ENCODE assay signal across 10 cellular contexts in genomic region chr7:148964510-148965267, GRCh38.
DNase-seq lines count a peak whose midpoint lies in the region; ATAC-seq and TF ChIP-seq lines count a peak whose summit lies in the region.
"Had no signal": no experiment of that assay in that cellular context is flagged by ENCODE, and none has a peak within 500 bp of the region (broad histone marks: within the 10 kb centered on the region; RNA-seq: fewer than 3 reads in every experiment).

No MANE protein-coding gene starts in this region.

- no peak for ATAC-seq in GM21619 (IDR thresholded peaks at IDR 0.05; ENCODE audit: unreplicated experiment)

- H3K79me2 ChIP-seq in parathyroid adenoma = no peaks in the 10 kb centered on the region

- peaks cover 6 to 10% of the 10 kb centered on the region in 2 donors for H3K4me1 ChIP-seq in duodenal mucosa (ENCODE audit: control insufficient read depth in 1 of 2, insufficient read depth in 2 of 2, low read length in 2 of 2)
- H3K4me1 ChIP-seq in parathyroid adenoma = no peaks in the 10 kb centered on the region
- H3K4me1 ChIP-seq in effector memory CD4-positive, alpha-beta T cell (ENCODE audit: control insufficient read depth, insufficient read depth, low read length, poor library complexity, severe bottlenecking) = peaks cover 9% of the 10 kb centered on the region

- H2AFZ ChIP-seq in parathyroid adenoma = peak overlapping the region; percentile 47

- H3K4me3 ChIP-seq in duodenal mucosa (ENCODE audit: low read depth in 1 of 2, low read length in 2 of 2) (peak overlapping the region; percentile 85 to 90), parathyroid adenoma (ENCODE audit: low read depth, low read length) (peak overlapping the region; percentile 2)
- H3K4me3 ChIP-seq in effector memory CD4-positive, alpha-beta T cell (ENCODE audit: insufficient read depth, low read depth, low read length, poor library complexity, severe bottlenecking) = no peak overlapping the region

- H3K4me2 ChIP-seq in parathyroid adenoma (ENCODE audit: low read length) = peak overlapping the region; percentile 65

- no peak for TF ChIP-seq CTCF in parathyroid adenoma (IDR thresholded peaks at IDR 0.05)

- H3K9ac ChIP-seq in duodenal mucosa (ENCODE audit: low read depth in 1 of 2, low read length in 2 of 2) (peak overlapping the region; percentile 48 to 74), parathyroid adenoma (no peak overlapping the region)

- H3K27ac ChIP-seq in duodenal mucosa (ENCODE audit: low read depth, low read length) (no peak overlapping the region), parathyroid adenoma (peak overlapping the region; percentile 2)
- H3K27ac ChIP-seq in effector memory CD4-positive, alpha-beta T cell (ENCODE audit: insufficient read depth, low read length, poor library complexity, severe bottlenecking) = no peak overlapping the region

- no peaks in the 10 kb centered on the region for H3K27me3 ChIP-seq in duodenal mucosa (ENCODE audit: control insufficient read depth in 1 of 2, insufficient read depth in 2 of 2, low read length in 2 of 2)
- no peaks in the 10 kb centered on the region for H3K27me3 ChIP-seq in parathyroid adenoma (ENCODE audit: control insufficient read depth, insufficient read depth, low read length)
- no peaks in the 10 kb centered on the region for H3K27me3 ChIP-seq in effector memory CD4-positive, alpha-beta T cell (replicated peaks; ENCODE audit: control insufficient read depth, insufficient read depth, low read length, poor library complexity, severe bottlenecking)

- H3K9me3 ChIP-seq in duodenal mucosa (ENCODE audit: control insufficient read depth in 1 of 2, low read length in 2 of 2) (no peaks in the 10 kb centered on the region), parathyroid adenoma (ENCODE audit: control insufficient read depth, low read length) (no peaks in the 10 kb centered on the region)
- no peaks in the 10 kb centered on the region for H3K9me3 ChIP-seq in effector memory CD4-positive, alpha-beta T cell (ENCODE audit: control insufficient read depth, low read length)

- DNase-seq in DMS 273 (lab: John Stamatoyannopoulos, UW; ENCODE audit: unreplicated experiment) (peak; percentile 74), NCI-H774 (lab: John Stamatoyannopoulos, UW) (peak; percentile 23), NCI-H524 (lab: John Stamatoyannopoulos, UW) (no peak), GOT3 (lab: John Stamatoyannopoulos, UW) (no peak)
- DNase-seq in effector memory CD4-positive, alpha-beta T cell = no peak
- DNase-seq: activated CD4-positive, alpha-beta T cell treated with anti-CD3 and anti-CD28 coated beads, Interleukin-2, amount 50 U/mL, for 48 hours; KBM-7 had no signal

- H3K36me3 ChIP-seq in duodenal mucosa (ENCODE audit: control insufficient read depth in 1 of 2, insufficient read depth in 2 of 2, low read length in 2 of 2) = no peaks in the 10 kb centered on the region
- no peaks in the 10 kb centered on the region for H3K36me3 ChIP-seq in parathyroid adenoma (ENCODE audit: control insufficient read depth, insufficient read depth, low read length)
- H3K36me3 ChIP-seq in effector memory CD4-positive, alpha-beta T cell (ENCODE audit: control insufficient read depth, insufficient read depth, low read length) = no peaks in the 10 kb centered on the region

Comparison
In these comparisons a context has a peak if more than half of its experiments do, and no peak if none do; other contexts are left out.
1. DNase-seq: peak in DMS 273 (single experiment) and NCI-H774 (single experiment); none in effector memory CD4-positive, alpha-beta T cell (0 of 3), NCI-H524 (0 of 2) and GOT3 (single experiment).